Comparison of ENCODE assay signal across 6 cellular contexts in genomic region chr7:56112244-56112643, GRCh38. TPM values are rescaled to one million over a fixed set of nuclear protein-coding genes. Genes with fewer than 3 reads are reported as not detected.
"Had no signal": no experiment of that assay in that cellular context is flagged by ENCODE, and none has a peak within 500 bp of the region (broad histone marks: within the 10 kb centered on the region; RNA-seq: fewer than 3 reads in every experiment).

No MANE protein-coding gene starts in this region.

RNA-seq across cellular contexts. Expression of gene NUPR2, which starts 4.0 kb away (rescaled TPM):
- total RNA-seq: subcutaneous adipose tissue, temporal lobe, tibial nerve, uterus, vagina had no signal
- polyA plus RNA-seq: urinary bladder had no signal

RNA-seq across cellular contexts. Expression of gene PHKG1, which starts 19.5 kb away (rescaled TPM):
- total RNA-seq: vagina had no signal
